16 cellular contexts compared by ENCODE assay signal in the genomic region with DNA sequence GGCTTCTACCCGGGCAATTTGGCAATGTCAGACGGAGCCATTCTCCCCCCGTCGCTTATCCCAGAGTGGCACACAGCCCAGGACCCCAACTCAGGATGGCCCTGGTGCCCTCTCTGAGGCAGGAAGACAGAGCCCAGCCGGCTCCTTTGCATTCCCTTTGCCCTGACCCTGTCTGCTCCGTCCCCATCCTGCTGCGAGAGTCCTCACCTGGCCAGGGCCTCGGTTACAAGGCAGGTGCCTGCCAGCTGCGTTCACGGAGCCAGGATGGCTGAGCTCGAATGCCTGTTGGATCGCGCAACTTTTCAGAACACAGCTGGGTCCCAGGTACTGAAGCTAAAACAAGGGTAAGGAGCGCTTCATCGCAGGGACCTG. TPM values are rescaled to one million over a fixed set of nuclear protein-coding genes. Genes with fewer than 3 reads are reported as not detected.
"Had no signal": no experiment of that assay in that cellular context is flagged by ENCODE, and none has a peak within 500 bp of the region (broad histone marks: within the 10 kb centered on the region; RNA-seq: fewer than 3 reads in every experiment).

No MANE protein-coding gene starts in this region.

- H3K27ac ChIP-seq: breast epithelium, esophagus squamous epithelium, parathyroid adenoma, skin epidermis, stomach, thyroid gland had no signal

- H3K9me3 ChIP-seq: breast epithelium, esophagus squamous epithelium, stomach, thyroid gland had no signal

- DNase-seq: activated CD4-positive, alpha-beta T cell treated with anti-CD3 and anti-CD28 coated beads, Interleukin-2, amount 50 U/mL, for 4 hours; activated effector memory CD4-positive, alpha-beta T cell treated with Interleukin-2 at 50 U/mL for 16 hours; activated T-cell treated with anti-CD3 and anti-CD28 coated beads, Interleukin-2, amount 50 U/mL, for 1 hour; amniotic stem cell; esophagus squamous epithelium; foreskin fibroblast; stomach; T-helper 17 cell; thyroid gland had no signal

- ATAC-seq: left lobe of liver; natural killer cell treated with Interleukin-12 subunit alpha and Interleukin-12 subunit beta and Interleukin-15 and Interleukin-18, amount 100 ng/mL, for 72 hours; T-helper 17 cell had no signal

- H3K36me3 ChIP-seq: breast epithelium, esophagus squamous epithelium, stomach, thyroid gland had no signal

- H3K4me3 ChIP-seq: breast epithelium, esophagus squamous epithelium, skin epidermis, stomach, thyroid gland had no signal

- H3K4me1 ChIP-seq: breast epithelium, esophagus squamous epithelium, stomach, thyroid gland had no signal

- H3K9ac ChIP-seq: parathyroid adenoma had no signal

- H3K27me3 ChIP-seq: thyroid gland had no signal

- FAIRE-seq: islet of Langerhans, TTC549 had no signal

RNA-seq across cellular contexts. Expression of gene LRTM2, which starts 18.6 kb away (rescaled TPM):
- total RNA-seq: breast epithelium; esophagus squamous epithelium; left lobe of liver; natural killer cell treated with Interleukin-12 subunit alpha and Interleukin-12 subunit beta and Interleukin-15 and Interleukin-18, amount 100 ng/mL, for 72 hours; stomach; T-helper 17 cell; thyroid gland had no signal
